3 cellular contexts compared by ENCODE assay signal in the genomic region with DNA sequence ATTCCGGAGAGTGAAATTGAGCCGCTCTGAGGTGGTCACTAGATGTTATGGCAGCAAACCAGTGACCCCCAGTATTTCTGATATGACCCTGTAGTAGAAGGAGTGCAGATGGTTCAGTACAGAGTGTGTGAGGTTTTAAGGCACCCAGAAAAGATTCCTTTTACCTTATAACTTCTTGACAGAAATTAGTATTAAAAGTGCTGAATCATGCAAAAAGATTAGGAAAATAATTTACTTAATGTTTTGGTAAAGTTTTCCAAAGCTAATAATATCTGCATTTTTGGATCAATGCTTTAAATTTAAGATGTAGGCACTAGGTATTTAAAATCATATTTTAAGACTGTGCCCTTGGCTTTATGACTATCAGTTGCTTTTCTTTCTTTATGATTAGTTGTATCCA.
TF ChIP-seq lines count a peak whose summit lies in the region.

No MANE protein-coding gene starts in this region.

TF ChIP-seq in SK-N-SH, 30 proteins besides CTCF, POLR2A, EP300 and RAD21 (continued from another document):
- TF ChIP-seq, protein P1, sequence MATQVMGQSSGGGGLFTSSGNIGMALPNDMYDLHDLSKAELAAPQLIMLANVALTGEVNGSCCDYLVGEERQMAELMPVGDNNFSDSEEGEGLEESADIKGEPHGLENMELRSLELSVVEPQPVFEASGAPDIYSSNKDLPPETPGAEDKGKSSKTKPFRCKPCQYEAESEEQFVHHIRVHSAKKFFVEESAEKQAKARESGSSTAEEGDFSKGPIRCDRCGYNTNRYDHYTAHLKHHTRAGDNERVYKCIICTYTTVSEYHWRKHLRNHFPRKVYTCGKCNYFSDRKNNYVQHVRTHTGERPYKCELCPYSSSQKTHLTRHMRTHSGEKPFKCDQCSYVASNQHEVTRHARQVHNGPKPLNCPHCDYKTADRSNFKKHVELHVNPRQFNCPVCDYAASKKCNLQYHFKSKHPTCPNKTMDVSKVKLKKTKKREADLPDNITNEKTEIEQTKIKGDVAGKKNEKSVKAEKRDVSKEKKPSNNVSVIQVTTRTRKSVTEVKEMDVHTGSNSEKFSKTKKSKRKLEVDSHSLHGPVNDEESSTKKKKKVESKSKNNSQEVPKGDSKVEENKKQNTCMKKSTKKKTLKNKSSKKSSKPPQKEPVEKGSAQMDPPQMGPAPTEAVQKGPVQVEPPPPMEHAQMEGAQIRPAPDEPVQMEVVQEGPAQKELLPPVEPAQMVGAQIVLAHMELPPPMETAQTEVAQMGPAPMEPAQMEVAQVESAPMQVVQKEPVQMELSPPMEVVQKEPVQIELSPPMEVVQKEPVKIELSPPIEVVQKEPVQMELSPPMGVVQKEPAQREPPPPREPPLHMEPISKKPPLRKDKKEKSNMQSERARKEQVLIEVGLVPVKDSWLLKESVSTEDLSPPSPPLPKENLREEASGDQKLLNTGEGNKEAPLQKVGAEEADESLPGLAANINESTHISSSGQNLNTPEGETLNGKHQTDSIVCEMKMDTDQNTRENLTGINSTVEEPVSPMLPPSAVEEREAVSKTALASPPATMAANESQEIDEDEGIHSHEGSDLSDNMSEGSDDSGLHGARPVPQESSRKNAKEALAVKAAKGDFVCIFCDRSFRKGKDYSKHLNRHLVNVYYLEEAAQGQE (IDR thresholded peaks at IDR 0.05; ENCODE audit: low read depth, low read length) = no peak
- TF ChIP-seq TCF12 (IDR thresholded peaks at IDR 0.05) (no peak), NRF1 (IDR thresholded peaks at IDR 0.05; ENCODE audit: low read depth, low read length) (no peak), FOXJ3 (CRISPR knock-in tag; IDR thresholded peaks at IDR 0.05) (no peak), FOSL2 (IDR thresholded peaks at IDR 0.05; ENCODE audit: borderline replicate concordance, low read depth) (no peak), POLR2AphosphoS5 (IDR thresholded peaks at IDR 0.05; ENCODE audit: low read depth, low read length) (no peak), GATA2 (CRISPR knock-in tag; IDR thresholded peaks at IDR 0.05) (no peak), CHD2 (IDR thresholded peaks at IDR 0.05; ENCODE audit: low read length, partially characterized antibody) (no peak), FOXM1 (IDR thresholded peaks at IDR 0.05; ENCODE audit: low read depth) (no peak), SMC3 (IDR thresholded peaks at IDR 0.05; ENCODE audit: low read depth, low read length) (no peak), YY1 (IDR thresholded peaks at IDR 0.05; ENCODE audit: low read depth) (no peak), JUND (IDR thresholded peaks at IDR 0.05) (no peak)
- TF ChIP-seq, protein P2, sequence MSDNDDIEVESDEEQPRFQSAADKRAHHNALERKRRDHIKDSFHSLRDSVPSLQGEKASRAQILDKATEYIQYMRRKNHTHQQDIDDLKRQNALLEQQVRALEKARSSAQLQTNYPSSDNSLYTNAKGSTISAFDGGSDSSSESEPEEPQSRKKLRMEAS (IDR thresholded peaks at IDR 0.05; ENCODE audit: low read depth) = no peak
- TF ChIP-seq, protein P3, sequence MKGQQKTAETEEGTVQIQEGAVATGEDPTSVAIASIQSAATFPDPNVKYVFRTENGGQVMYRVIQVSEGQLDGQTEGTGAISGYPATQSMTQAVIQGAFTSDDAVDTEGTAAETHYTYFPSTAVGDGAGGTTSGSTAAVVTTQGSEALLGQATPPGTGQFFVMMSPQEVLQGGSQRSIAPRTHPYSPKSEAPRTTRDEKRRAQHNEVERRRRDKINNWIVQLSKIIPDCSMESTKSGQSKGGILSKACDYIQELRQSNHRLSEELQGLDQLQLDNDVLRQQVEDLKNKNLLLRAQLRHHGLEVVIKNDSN (IDR thresholded peaks at IDR 0.05; ENCODE audit: borderline replicate concordance, low read depth) = no peak

TF ChIP-seq in SK-N-SH treated with all-trans-retinoic acid at 6 μM for 48 hours, 23 proteins besides CTCF, POLR2A, EP300 and RAD21 (continued from another document):
- TF ChIP-seq, protein P4, sequence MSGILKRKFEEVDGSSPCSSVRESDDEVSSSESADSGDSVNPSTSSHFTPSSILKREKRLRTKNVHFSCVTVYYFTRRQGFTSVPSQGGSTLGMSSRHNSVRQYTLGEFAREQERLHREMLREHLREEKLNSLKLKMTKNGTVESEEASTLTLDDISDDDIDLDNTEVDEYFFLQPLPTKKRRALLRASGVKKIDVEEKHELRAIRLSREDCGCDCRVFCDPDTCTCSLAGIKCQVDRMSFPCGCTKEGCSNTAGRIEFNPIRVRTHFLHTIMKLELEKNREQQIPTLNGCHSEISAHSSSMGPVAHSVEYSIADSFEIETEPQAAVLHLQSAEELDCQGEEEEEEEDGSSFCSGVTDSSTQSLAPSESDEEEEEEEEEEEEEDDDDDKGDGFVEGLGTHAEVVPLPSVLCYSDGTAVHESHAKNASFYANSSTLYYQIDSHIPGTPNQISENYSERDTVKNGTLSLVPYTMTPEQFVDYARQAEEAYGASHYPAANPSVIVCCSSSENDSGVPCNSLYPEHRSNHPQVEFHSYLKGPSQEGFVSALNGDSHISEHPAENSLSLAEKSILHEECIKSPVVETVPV (CRISPR knock-in tag; IDR thresholded peaks at IDR 0.05) = no peak
- no peak for TF ChIP-seq CSDC2 (CRISPR knock-in tag; IDR thresholded peaks at IDR 0.05)
- TF ChIP-seq PPARA (CRISPR knock-in tag; IDR thresholded peaks at IDR 0.05; ENCODE audit: borderline replicate concordance) = no peak
- no peak for TF ChIP-seq ZNF8 (CRISPR knock-in tag; IDR thresholded peaks at IDR 0.05)
- TF ChIP-seq TCF4 (CRISPR knock-in tag; IDR thresholded peaks at IDR 0.05; ENCODE audit: borderline replicate concordance) = no peak
- TF ChIP-seq ZNF565 (CRISPR knock-in tag; conservative IDR thresholded peaks at IDR 0.05; ENCODE audit: low read depth) = no peak
- TF ChIP-seq ZNF70 (CRISPR knock-in tag; IDR thresholded peaks at IDR 0.05) = no peak
- TF ChIP-seq, protein P5, sequence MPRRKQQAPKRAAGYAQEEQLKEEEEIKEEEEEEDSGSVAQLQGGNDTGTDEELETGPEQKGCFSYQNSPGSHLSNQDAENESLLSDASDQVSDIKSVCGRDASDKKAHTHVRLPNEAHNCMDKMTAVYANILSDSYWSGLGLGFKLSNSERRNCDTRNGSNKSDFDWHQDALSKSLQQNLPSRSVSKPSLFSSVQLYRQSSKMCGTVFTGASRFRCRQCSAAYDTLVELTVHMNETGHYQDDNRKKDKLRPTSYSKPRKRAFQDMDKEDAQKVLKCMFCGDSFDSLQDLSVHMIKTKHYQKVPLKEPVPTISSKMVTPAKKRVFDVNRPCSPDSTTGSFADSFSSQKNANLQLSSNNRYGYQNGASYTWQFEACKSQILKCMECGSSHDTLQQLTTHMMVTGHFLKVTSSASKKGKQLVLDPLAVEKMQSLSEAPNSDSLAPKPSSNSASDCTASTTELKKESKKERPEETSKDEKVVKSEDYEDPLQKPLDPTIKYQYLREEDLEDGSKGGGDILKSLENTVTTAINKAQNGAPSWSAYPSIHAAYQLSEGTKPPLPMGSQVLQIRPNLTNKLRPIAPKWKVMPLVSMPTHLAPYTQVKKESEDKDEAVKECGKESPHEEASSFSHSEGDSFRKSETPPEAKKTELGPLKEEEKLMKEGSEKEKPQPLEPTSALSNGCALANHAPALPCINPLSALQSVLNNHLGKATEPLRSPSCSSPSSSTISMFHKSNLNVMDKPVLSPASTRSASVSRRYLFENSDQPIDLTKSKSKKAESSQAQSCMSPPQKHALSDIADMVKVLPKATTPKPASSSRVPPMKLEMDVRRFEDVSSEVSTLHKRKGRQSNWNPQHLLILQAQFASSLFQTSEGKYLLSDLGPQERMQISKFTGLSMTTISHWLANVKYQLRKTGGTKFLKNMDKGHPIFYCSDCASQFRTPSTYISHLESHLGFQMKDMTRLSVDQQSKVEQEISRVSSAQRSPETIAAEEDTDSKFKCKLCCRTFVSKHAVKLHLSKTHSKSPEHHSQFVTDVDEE (CRISPR knock-in tag; IDR thresholded peaks at IDR 0.05) = no peak
- no peak for TF ChIP-seq ESRRG (CRISPR knock-in tag; IDR thresholded peaks at IDR 0.05)
- TF ChIP-seq, protein P6, sequence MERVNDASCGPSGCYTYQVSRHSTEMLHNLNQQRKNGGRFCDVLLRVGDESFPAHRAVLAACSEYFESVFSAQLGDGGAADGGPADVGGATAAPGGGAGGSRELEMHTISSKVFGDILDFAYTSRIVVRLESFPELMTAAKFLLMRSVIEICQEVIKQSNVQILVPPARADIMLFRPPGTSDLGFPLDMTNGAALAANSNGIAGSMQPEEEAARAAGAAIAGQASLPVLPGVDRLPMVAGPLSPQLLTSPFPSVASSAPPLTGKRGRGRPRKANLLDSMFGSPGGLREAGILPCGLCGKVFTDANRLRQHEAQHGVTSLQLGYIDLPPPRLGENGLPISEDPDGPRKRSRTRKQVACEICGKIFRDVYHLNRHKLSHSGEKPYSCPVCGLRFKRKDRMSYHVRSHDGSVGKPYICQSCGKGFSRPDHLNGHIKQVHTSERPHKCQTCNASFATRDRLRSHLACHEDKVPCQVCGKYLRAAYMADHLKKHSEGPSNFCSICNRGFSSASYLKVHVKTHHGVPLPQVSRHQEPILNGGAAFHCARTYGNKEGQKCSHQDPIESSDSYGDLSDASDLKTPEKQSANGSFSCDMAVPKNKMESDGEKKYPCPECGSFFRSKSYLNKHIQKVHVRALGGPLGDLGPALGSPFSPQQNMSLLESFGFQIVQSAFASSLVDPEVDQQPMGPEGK (CRISPR knock-in tag; IDR thresholded peaks at IDR 0.05; ENCODE audit: borderline replicate concordance) = no peak
- no peak for TF ChIP-seq TOX (CRISPR knock-in tag; IDR thresholded peaks at IDR 0.05; ENCODE audit: borderline replicate concordance)

TF ChIP-seq in WTC11, 78 proteins besides CTCF, POLR2A, EP300 and RAD21 (continued from another document):
- TF ChIP-seq, protein P7, sequence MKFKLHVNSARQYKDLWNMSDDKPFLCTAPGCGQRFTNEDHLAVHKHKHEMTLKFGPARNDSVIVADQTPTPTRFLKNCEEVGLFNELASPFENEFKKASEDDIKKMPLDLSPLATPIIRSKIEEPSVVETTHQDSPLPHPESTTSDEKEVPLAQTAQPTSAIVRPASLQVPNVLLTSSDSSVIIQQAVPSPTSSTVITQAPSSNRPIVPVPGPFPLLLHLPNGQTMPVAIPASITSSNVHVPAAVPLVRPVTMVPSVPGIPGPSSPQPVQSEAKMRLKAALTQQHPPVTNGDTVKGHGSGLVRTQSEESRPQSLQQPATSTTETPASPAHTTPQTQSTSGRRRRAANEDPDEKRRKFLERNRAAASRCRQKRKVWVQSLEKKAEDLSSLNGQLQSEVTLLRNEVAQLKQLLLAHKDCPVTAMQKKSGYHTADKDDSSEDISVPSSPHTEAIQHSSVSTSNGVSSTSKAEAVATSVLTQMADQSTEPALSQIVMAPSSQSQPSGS (CRISPR knock-in tag; IDR thresholded peaks at IDR 0.05; ENCODE audit: borderline replicate concordance, low read depth) = no peak
- TF ChIP-seq, protein P8, sequence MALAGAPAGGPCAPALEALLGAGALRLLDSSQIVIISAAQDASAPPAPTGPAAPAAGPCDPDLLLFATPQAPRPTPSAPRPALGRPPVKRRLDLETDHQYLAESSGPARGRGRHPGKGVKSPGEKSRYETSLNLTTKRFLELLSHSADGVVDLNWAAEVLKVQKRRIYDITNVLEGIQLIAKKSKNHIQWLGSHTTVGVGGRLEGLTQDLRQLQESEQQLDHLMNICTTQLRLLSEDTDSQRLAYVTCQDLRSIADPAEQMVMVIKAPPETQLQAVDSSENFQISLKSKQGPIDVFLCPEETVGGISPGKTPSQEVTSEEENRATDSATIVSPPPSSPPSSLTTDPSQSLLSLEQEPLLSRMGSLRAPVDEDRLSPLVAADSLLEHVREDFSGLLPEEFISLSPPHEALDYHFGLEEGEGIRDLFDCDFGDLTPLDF (CRISPR knock-in tag; IDR thresholded peaks at IDR 0.05) = no peak
- TF ChIP-seq ZNF138 (CRISPR knock-in tag; conservative IDR thresholded peaks at IDR 0.05) = no peak
- TF ChIP-seq MYBL2 (CRISPR knock-in tag; IDR thresholded peaks at IDR 0.05) = no peak
- no peak for TF ChIP-seq NFATC4 (CRISPR knock-in tag; IDR thresholded peaks at IDR 0.05)
- TF ChIP-seq, protein P9, sequence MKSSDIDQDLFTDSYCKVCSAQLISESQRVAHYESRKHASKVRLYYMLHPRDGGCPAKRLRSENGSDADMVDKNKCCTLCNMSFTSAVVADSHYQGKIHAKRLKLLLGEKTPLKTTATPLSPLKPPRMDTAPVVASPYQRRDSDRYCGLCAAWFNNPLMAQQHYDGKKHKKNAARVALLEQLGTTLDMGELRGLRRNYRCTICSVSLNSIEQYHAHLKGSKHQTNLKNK (CRISPR knock-in tag; IDR thresholded peaks at IDR 0.05) = no peak
- TF ChIP-seq, protein P10, sequence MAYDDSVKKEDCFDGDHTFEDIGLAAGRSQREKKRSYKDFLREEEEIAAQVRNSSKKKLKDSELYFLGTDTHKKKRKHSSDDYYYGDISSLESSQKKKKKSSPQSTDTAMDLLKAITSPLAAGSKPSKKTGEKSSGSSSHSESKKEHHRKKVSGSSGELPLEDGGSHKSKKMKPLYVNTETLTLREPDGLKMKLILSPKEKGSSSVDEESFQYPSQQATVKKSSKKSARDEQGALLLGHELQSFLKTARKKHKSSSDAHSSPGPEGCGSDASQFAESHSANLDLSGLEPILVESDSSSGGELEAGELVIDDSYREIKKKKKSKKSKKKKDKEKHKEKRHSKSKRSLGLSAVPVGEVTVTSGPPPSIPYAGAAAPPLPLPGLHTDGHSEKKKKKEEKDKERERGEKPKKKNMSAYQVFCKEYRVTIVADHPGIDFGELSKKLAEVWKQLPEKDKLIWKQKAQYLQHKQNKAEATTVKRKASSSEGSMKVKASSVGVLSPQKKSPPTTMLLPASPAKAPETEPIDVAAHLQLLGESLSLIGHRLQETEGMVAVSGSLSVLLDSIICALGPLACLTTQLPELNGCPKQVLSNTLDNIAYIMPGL (CRISPR knock-in tag; IDR thresholded peaks at IDR 0.05) = no peak
